7 cellular contexts compared by ENCODE assay signal in genomic region chr3:45145681-45146614, GRCh38.
DNase-seq lines count a peak whose midpoint lies in the region; ATAC-seq lines count a peak whose summit lies in the region.

TSS of gene CDCP1 (minus strand) at chr3:45146378. CDS start at chr3:45146287, 91 bp downstream.

- no peak within 1 kb of the TSS for H3K27ac ChIP-seq in substantia nigra (ENCODE audit: low read depth, low read length, poor library complexity, severe bottlenecking)

- H3K4me1 Mint-ChIP-seq in effector memory CD8-positive, alpha-beta T cell (ENCODE audit: low read depth in 2 of 2) = peaks cover 9 to 12% of the 10 kb centered on the region in 2 donors

- H3K9ac ChIP-seq in mucosa of stomach (ENCODE audit: low read length) = peak within 1 kb of the TSS; percentile 85

- DNase-seq in NCI-H526 (lab: John Stamatoyannopoulos, UW) (peak; percentile 35 to 89), substantia nigra (lab: John Stamatoyannopoulos, UW) (no peak), medulla oblongata (ENCODE audit: extremely low spot score) (no peak)
- no peak for DNase-seq in effector memory CD8-positive, alpha-beta T cell

- H3K4me1 ChIP-seq in mucosa of stomach (ENCODE audit: control insufficient read depth, insufficient read depth, low read length) = peaks cover 20% of the 10 kb centered on the region

- H3K36me3 ChIP-seq in mucosa of stomach (ENCODE audit: control insufficient read depth, insufficient read depth, low read length) = no peaks in the 10 kb centered on the region

- no peaks in the 10 kb centered on the region for H3K9me3 Mint-ChIP-seq in effector memory CD8-positive, alpha-beta T cell

- no peak within 1 kb of the TSS for H3K27ac Mint-ChIP-seq in effector memory CD8-positive, alpha-beta T cell

- ATAC-seq in GM18517 (IDR thresholded peaks at IDR 0.05; ENCODE audit: unreplicated experiment) = peak; percentile 55
- no peak for ATAC-seq in effector memory CD8-positive, alpha-beta T cell (replicated peaks)
- no peak for ATAC-seq in HG03139 (IDR thresholded peaks at IDR 0.05; ENCODE audit: unreplicated experiment)

- H3K27me3 ChIP-seq in mucosa of stomach (ENCODE audit: control insufficient read depth, insufficient read depth, low read length) = peaks cover 8% of the 10 kb centered on the region

- peaks cover 59 to 92% of the 10 kb centered on the region in 2 donors for H3K27me3 Mint-ChIP-seq in effector memory CD8-positive, alpha-beta T cell

- H3K4me3 Mint-ChIP-seq in effector memory CD8-positive, alpha-beta T cell = peak within 1 kb of the TSS; percentile 55 to 79

- H3K9me3 ChIP-seq in mucosa of stomach (ENCODE audit: control insufficient read depth, low read length) = no peaks in the 10 kb centered on the region

- peaks cover 3% of the 10 kb centered on the region for H3K36me3 Mint-ChIP-seq in effector memory CD8-positive, alpha-beta T cell (ENCODE audit: insufficient read depth)

- H3K4me3 ChIP-seq in mucosa of stomach (ENCODE audit: low read length) = peak within 1 kb of the TSS; percentile 45

Comparison
In these comparisons a context has a peak if more than half of its experiments do, and no peak if none do; other contexts are left out.
1. DNase-seq: peak in NCI-H526 (2 of 2); none in effector memory CD8-positive, alpha-beta T cell (0 of 3), substantia nigra (0 of 49) and medulla oblongata (single experiment).